Comparison of ENCODE assay signal across 17 cellular contexts in genomic region chr11:78835646-78836045, GRCh38.
A peak's percentile ranks its signal among the peaks of the same experiment; 100 is the strongest.
DNase-seq lines count a peak whose midpoint lies in the region; TF ChIP-seq lines count a peak whose summit lies in the region.
"Had no signal": no experiment of that assay in that cellular context is flagged by ENCODE, and none has a peak within 500 bp of the region (broad histone marks: within the 10 kb centered on the region; RNA-seq: fewer than 3 reads in every experiment).

No MANE protein-coding gene starts in this region.

- no peak overlapping the region for H3K4me3 ChIP-seq in epithelial cell of esophagus (ENCODE audit: low read length)
- H3K4me3 ChIP-seq: BLaER1, GM12878, GM23248 had no signal

- peaks cover 73% of the 10 kb centered on the region for H3K4me1 Mint-ChIP-seq in nephron progenitor cell
- peaks cover 54% of the 10 kb centered on the region for H3K4me1 Mint-ChIP-seq in type B pancreatic cell (ENCODE audit: unreplicated experiment)
- H3K4me1 Mint-ChIP-seq: B cell; CD4-positive, CD25-positive, alpha-beta regulatory T cell had no signal

- TF ChIP-seq CTCF in epithelial cell of esophagus (IDR thresholded peaks at IDR 0.05; ENCODE audit: insufficient read depth, low read depth, low read length, missing control alignments), result no peak
- TF ChIP-seq CTCF in nephron progenitor cell (IDR thresholded peaks at IDR 0.05), result no peak
- TF ChIP-seq CTCF in type B pancreatic cell (conservative IDR thresholded peaks at IDR 0.05), result no peak

- H3K36me3 Mint-ChIP-seq in nephron progenitor cell (ENCODE audit: low read depth), result peaks cover 52% of the 10 kb centered on the region
- peaks cover 19% of the 10 kb centered on the region for H3K36me3 Mint-ChIP-seq in type B pancreatic cell
- H3K36me3 Mint-ChIP-seq: CD4-positive, CD25-positive, alpha-beta regulatory T cell; CD8-positive, alpha-beta T cell had no signal

- DNase-seq in epithelial cell of esophagus (ENCODE audit: low read depth) (peak; percentile 30), nephron progenitor cell (no peak), type B pancreatic cell (ENCODE audit: extremely low spot score, unreplicated experiment) (no peak), Kasumi-1 (lab: John Stamatoyannopoulos, UW) (no peak), NCI-H510A treated with DMSO at 0.1 percent for 48 hours (lab: John Stamatoyannopoulos, UW) (no peak), SK-N-DZ (ENCODE audit: low spot score) (no peak)
- DNase-seq: Caco-2; CD4-positive, CD25-positive, alpha-beta regulatory T cell; CD8-positive, alpha-beta T cell; DMS153; DND-41; GM23248; H7; HCEC 1CT had no signal

- no peak overlapping the region for H3K4me3 Mint-ChIP-seq in nephron progenitor cell
- H3K4me3 Mint-ChIP-seq in type B pancreatic cell, result no peak overlapping the region
- H3K4me3 Mint-ChIP-seq: B cell; CD4-positive, CD25-positive, alpha-beta regulatory T cell; CD8-positive, alpha-beta T cell had no signal

- peak overlapping the region; percentile 90 for H3K27ac Mint-ChIP-seq in nephron progenitor cell
- peak overlapping the region; percentile 74 for H3K27ac Mint-ChIP-seq in type B pancreatic cell
- H3K27ac Mint-ChIP-seq: B cell; CD8-positive, alpha-beta T cell had no signal

- no peaks in the 10 kb centered on the region for H3K9me3 Mint-ChIP-seq in nephron progenitor cell
- no peaks in the 10 kb centered on the region for H3K9me3 Mint-ChIP-seq in type B pancreatic cell
- H3K9me3 Mint-ChIP-seq: CD8-positive, alpha-beta T cell had no signal

- no peaks in the 10 kb centered on the region for H3K27me3 Mint-ChIP-seq in nephron progenitor cell (ENCODE audit: low read depth, poor library complexity)
- H3K27me3 Mint-ChIP-seq in type B pancreatic cell, result no peaks in the 10 kb centered on the region
